8 cellular contexts compared by ENCODE assay signal in genomic region chr7:92527300-92528187, GRCh38. TPM values are rescaled to one million over a fixed set of nuclear protein-coding genes. Genes with fewer than 3 reads are reported as not detected.
DNase-seq lines count a peak whose midpoint lies in the region; ATAC-seq, FAIRE-seq and TF ChIP-seq lines count a peak whose summit lies in the region.

No MANE protein-coding gene starts in this region.

- H3K9me3 ChIP-seq in WERI-Rb-1 (ENCODE audit: severe bottlenecking), result no peaks in the 10 kb centered on the region
- H3K9me3 ChIP-seq in kidney (ENCODE audit: control insufficient read depth in 1 of 2, low read length in 2 of 2), result no peaks in the 10 kb centered on the region

- H3K27me3 ChIP-seq in WERI-Rb-1 (ENCODE audit: insufficient read depth, low read depth, severe bottlenecking) (no peaks in the 10 kb centered on the region), bronchial epithelial cell (ENCODE audit: control insufficient read depth, insufficient read depth, low read length) (no peaks in the 10 kb centered on the region)

- H3K4me1 ChIP-seq in kidney (ENCODE audit: control insufficient read depth in 1 of 2, insufficient read depth in 1 of 2, low read depth in 1 of 2, low read length in 2 of 2), result peaks cover 6 to 7% of the 10 kb centered on the region in 2 donors

- H3K4me3 ChIP-seq in WERI-Rb-1 (ENCODE audit: low read depth, low read length), result peak overlapping the region; percentile 92
- H3K4me3 ChIP-seq in bronchial epithelial cell (ENCODE audit: low read depth, low read length), result peak overlapping the region; percentile 85
- peak overlapping the region; percentile 98 to 100 for H3K4me3 ChIP-seq in kidney (ENCODE audit: low read length in 2 of 2)

- peak; percentile 29 for DNase-seq in GM12892 (ENCODE audit: insufficient read length)
- DNase-seq in NCI-H1930 (lab: John Stamatoyannopoulos, UW), result peak; percentile 29 to 39
- DNase-seq in WERI-Rb-1, result peak; percentile 64
- DNase-seq in bronchial epithelial cell (ENCODE audit: low read depth), result peak; percentile 54
- peak; percentile 76 for DNase-seq in kidney
- peak; percentile 71 for DNase-seq in stimulated activated CD4-positive, alpha-beta T cell treated with anti-CD3 and anti-CD28 coated beads, Interleukin-15, amount 100 ng/mL, for 24 hours
- DNase-seq in mesenteric fat pad (ENCODE audit: low spot score), result no peak

- no peak for TF ChIP-seq POLR2A in GM12892 (IDR thresholded peaks at IDR 0.05; ENCODE audit: low read depth, low read length)

- H3K36me3 ChIP-seq in WERI-Rb-1 (peaks cover 21% of the 10 kb centered on the region), bronchial epithelial cell (ENCODE audit: control insufficient read depth, insufficient read depth, low read length) (peaks cover 7% of the 10 kb centered on the region), kidney (ENCODE audit: control insufficient read depth in 1 of 2, insufficient read depth in 2 of 2, low read length in 2 of 2) (peaks cover 8 to 14% of the 10 kb centered on the region in 2 donors)

- H3K9ac ChIP-seq in kidney (ENCODE audit: low read length in 2 of 2), result peak overlapping the region; percentile 65 to 82

- intact Hi-C loops in kidney (cut with DNase I), result no loop called here

- H3K27ac ChIP-seq in WERI-Rb-1, result peak overlapping the region; percentile 94
- peak overlapping the region; percentile 76 to 81 for H3K27ac ChIP-seq in kidney (ENCODE audit: low read depth in 2 of 2, low read length in 2 of 2)

- no peak for TF ChIP-seq CTCF in WERI-Rb-1 (IDR thresholded peaks at IDR 0.05; ENCODE audit: low read depth, low read length)
- TF ChIP-seq CTCF in bronchial epithelial cell (IDR thresholded peaks at IDR 0.05; ENCODE audit: insufficient read depth, low read length, severe bottlenecking), result peak; percentile 12
- TF ChIP-seq CTCF in kidney (IDR thresholded peaks at IDR 0.05; ENCODE audit: borderline replicate concordance, extremely low read depth, insufficient read depth), result no peak

- peak; percentile 90 for FAIRE-seq in GM12892 (lab: Jason Lieb, UNC)
- FAIRE-seq in bronchial epithelial cell (lab: Jason Lieb, UNC), result no peak
- FAIRE-seq in kidney (lab: Jason Lieb, UNC), result no peak

- peak; percentile 29 for ATAC-seq in HG02798 (IDR thresholded peaks at IDR 0.05; ENCODE audit: poor library complexity, unreplicated experiment)

RNA-seq across cellular contexts. Expression of gene PEX1, which starts 0.8 kb away (rescaled TPM):
- 10.8 TPM for polyA plus RNA-seq in GM12892 (2012; ENCODE audit: missing spikeins)
- 11.6 and 20.1 TPM in 2 replicates for total RNA-seq in bronchial epithelial cell
- total RNA-seq in kidney, result 19.6 TPM
- 16.9 TPM for polyA plus RNA-seq in kidney (ENCODE audit: insufficient read depth, low read depth, low replicate concordance)
- 12.5 TPM for total RNA-seq in mesenteric fat pad

RNA-seq across cellular contexts. Expression of gene RBM48, which starts 1.1 kb away (rescaled TPM):
- polyA plus RNA-seq in GM12892 (2012; ENCODE audit: missing spikeins), result 8.4 TPM
- total RNA-seq in bronchial epithelial cell (6.9 and 9.0 TPM in 2 replicates), kidney (14.4 TPM), mesenteric fat pad (8.0 TPM)
- 7.4 TPM for polyA plus RNA-seq in kidney (ENCODE audit: insufficient read depth, low read depth, low replicate concordance)

RNA-seq across cellular contexts. Expression of gene ERVW-1, which starts 49.8 kb away (rescaled TPM):
- 0.45 TPM for polyA plus RNA-seq in GM12892 (2012; ENCODE audit: missing spikeins)
- total RNA-seq in bronchial epithelial cell, result not detected in 2 replicates
- total RNA-seq in kidney, result not detected
- not detected for polyA plus RNA-seq in kidney (ENCODE audit: insufficient read depth, low read depth, low replicate concordance)
- not detected for total RNA-seq in mesenteric fat pad
